Comparison of ENCODE assay signal across 1 cellular context in the genomic region with DNA sequence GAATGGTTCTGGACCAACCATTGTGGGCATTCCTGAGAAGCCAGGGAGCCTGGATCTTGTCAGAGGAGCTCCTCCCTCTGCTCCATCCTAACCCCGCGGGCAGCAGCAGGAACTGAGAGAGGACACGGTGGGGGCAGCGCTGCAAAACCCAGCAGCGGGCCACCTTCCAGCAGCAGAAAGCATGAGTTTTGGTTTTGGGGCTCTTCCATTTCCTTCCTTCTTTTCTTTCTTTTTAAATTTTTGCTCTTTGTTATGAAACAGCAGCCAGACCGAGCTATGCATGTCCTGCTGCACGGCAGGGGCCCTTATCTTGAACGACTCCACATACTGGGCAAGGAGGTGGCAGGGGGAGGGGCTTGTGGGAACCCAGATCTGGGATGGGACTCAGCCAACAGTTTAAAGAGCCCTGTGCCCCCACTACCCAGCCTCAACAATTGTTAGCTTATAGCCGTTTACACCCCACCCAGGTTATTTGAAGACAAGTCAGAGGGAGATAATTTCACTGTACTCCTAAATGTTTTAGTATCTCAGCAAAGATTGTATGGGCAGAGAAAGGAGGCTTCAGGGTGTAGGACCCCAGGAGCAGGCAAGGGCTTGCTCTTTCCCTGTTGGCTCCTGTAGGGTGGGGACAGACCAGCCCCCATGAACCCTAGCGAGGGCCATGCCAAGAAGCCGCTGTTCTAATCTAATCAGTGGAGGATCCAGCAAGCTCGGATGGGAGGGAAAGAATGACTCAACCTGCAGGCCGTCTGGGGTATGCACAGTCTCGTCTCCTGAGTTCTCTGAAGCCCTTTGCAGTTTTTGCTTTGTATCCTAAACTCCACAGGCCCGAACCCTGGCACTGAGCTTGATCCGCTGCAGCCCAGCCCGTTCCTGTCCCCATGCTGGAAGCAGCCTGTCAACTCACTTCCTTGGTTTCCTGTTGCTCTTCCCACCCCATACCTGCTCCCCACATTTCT.
TF ChIP-seq lines count a peak whose summit lies in the region.

No MANE protein-coding gene starts in this region.

TF ChIP-seq in IMR-90, 13 proteins besides CTCF, POLR2A, EP300 and RAD21 (continued from another document):
- TF ChIP-seq, protein P1, sequence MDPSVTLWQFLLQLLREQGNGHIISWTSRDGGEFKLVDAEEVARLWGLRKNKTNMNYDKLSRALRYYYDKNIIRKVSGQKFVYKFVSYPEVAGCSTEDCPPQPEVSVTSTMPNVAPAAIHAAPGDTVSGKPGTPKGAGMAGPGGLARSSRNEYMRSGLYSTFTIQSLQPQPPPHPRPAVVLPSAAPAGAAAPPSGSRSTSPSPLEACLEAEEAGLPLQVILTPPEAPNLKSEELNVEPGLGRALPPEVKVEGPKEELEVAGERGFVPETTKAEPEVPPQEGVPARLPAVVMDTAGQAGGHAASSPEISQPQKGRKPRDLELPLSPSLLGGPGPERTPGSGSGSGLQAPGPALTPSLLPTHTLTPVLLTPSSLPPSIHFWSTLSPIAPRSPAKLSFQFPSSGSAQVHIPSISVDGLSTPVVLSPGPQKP (IDR thresholded peaks at IDR 0.05; ENCODE audit: borderline replicate concordance, low read depth, low read length), result no peak
- TF ChIP-seq MXI1 (IDR thresholded peaks at IDR 0.05; ENCODE audit: borderline replicate concordance, low read depth, low read length) (no peak), CEBPB (IDR thresholded peaks at IDR 0.05; ENCODE audit: low read depth, low read length) (0 out of 2 replicates have a peak, but pooled peaks have one; percentile 6), MAFK (IDR thresholded peaks at IDR 0.05; ENCODE audit: low read depth, low read length) (no peak)
- TF ChIP-seq, protein P2, sequence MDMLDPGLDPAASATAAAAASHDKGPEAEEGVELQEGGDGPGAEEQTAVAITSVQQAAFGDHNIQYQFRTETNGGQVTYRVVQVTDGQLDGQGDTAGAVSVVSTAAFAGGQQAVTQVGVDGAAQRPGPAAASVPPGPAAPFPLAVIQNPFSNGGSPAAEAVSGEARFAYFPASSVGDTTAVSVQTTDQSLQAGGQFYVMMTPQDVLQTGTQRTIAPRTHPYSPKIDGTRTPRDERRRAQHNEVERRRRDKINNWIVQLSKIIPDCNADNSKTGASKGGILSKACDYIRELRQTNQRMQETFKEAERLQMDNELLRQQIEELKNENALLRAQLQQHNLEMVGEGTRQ (IDR thresholded peaks at IDR 0.05; ENCODE audit: low read depth, low read length), result no peak
